In genomic region chr18:59358611-59359575, GRCh38 we compare ENCODE assay signal across 8 cellular contexts. TPM values are rescaled to one million over a fixed set of nuclear protein-coding genes. Genes with fewer than 3 reads are reported as not detected.
DNase-seq lines count a peak whose midpoint lies in the region; ATAC-seq and TF ChIP-seq lines count a peak whose summit lies in the region.

A gene with protein sequence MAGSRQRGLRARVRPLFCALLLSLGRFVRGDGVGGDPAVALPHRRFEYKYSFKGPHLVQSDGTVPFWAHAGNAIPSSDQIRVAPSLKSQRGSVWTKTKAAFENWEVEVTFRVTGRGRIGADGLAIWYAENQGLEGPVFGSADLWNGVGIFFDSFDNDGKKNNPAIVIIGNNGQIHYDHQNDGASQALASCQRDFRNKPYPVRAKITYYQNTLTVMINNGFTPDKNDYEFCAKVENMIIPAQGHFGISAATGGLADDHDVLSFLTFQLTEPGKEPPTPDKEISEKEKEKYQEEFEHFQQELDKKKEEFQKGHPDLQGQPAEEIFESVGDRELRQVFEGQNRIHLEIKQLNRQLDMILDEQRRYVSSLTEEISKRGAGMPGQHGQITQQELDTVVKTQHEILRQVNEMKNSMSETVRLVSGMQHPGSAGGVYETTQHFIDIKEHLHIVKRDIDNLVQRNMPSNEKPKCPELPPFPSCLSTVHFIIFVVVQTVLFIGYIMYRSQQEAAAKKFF (minus strand): TSS chr18:59359265. CDS start chr18:59359244, 21 bp downstream.

- H3K36me3 ChIP-seq in CD4-positive, alpha-beta memory T cell (ENCODE audit: insufficient read depth, low read length), result no peaks in the 10 kb centered on the region
- peaks cover 0 to 18% (median 15%) of the 10 kb centered on the region in 4 donors for H3K36me3 ChIP-seq in liver (ENCODE audit: control insufficient read depth in 4 of 4, insufficient read depth in 3 of 4, low read depth in 1 of 4, low read length in 3 of 4)

- intact Hi-C loops in CD4-positive, alpha-beta memory T cell (cut with micrococcal nuclease), result loop anchor here (1.0 to 5.0 kb wide), 5 partner anchors 8 to 687 kb away; partner anchors contain the start of genes MALT1, PMAIP1 and SEC11C
- intact Hi-C loops in activated CD4-positive, alpha-beta memory T cell treated with anti-CD3 and anti-CD28 coated beads for 36 hours (cut with micrococcal nuclease), result loop anchor here (1.0 to 10.0 kb wide), 7 partner anchors 18 to 688 kb away; partner anchors contain the start of genes MALT1, PMAIP1, RAX and SEC11C

- H3K27me3 ChIP-seq in CD4-positive, alpha-beta memory T cell (ENCODE audit: insufficient read depth, low read length), result no peaks in the 10 kb centered on the region
- H3K27me3 ChIP-seq in liver (ENCODE audit: control insufficient read depth in 4 of 4, insufficient read depth in 4 of 4, low read length in 3 of 4), result no peaks in the 10 kb centered on the region

- peaks cover 4 to 20% of the 10 kb centered on the region in 2 donors for H3K36me3 Mint-ChIP-seq in CD4-positive, alpha-beta memory T cell
- peaks cover 21% of the 10 kb centered on the region for H3K36me3 Mint-ChIP-seq in activated CD4-positive, alpha-beta memory T cell treated with anti-CD3 and anti-CD28 coated beads for 36 hours

- peaks cover 23 to 52% (median 35%) of the 10 kb centered on the region in 4 donors for H3K4me1 Mint-ChIP-seq in CD4-positive, alpha-beta memory T cell
- peaks cover 26% of the 10 kb centered on the region for H3K4me1 Mint-ChIP-seq in activated CD4-positive, alpha-beta memory T cell treated with anti-CD3 and anti-CD28 coated beads for 36 hours (ENCODE audit: low read depth)

- peaks cover 38% of the 10 kb centered on the region for H3K4me1 ChIP-seq in CD4-positive, alpha-beta memory T cell (ENCODE audit: insufficient read depth, low read length)
- H3K4me1 ChIP-seq in liver (ENCODE audit: control insufficient read depth in 4 of 4, insufficient read depth in 4 of 4, low read length in 3 of 4), result peaks cover 4 to 15% (median 7%) of the 10 kb centered on the region in 4 donors

- POLR2A ChIA-PET in CD4-positive, alpha-beta memory T cell (lab: Charles Lee; ENCODE audit: partially characterized antibody), result interaction anchor here (0.9 kb wide), 1 partner anchor 541 kb away, joined by 4 read pairs; the partner anchor contains the start of gene PMAIP1
- POLR2A ChIA-PET in activated CD4-positive, alpha-beta memory T cell treated with anti-CD3 and anti-CD28 coated beads for 36 hours (lab: Charles Lee), result interaction anchor here (0.6 to 1.6 kb wide), 7 partner anchors 13 to 687 kb away, joined by 3 to 7 read pairs (median 4); partner anchors contain the start of genes MALT1, PMAIP1 and SEC11C

- WGBS in liver, result under 1% methylated on average over 78 of the region's 78 CpGs

- peak within 1 kb of the TSS; percentile 95 for H3K27ac ChIP-seq in CD4-positive, alpha-beta memory T cell (ENCODE audit: low read depth, low read length)
- peak within 1 kb of the TSS; percentile 97 to 98 for H3K27ac ChIP-seq in liver (ENCODE audit: low read depth in 1 of 2, low read length in 2 of 2)

- peaks cover 0 to 2% of the 10 kb centered on the region in 2 donors for H3K27me3 Mint-ChIP-seq in CD4-positive, alpha-beta memory T cell
- H3K27me3 Mint-ChIP-seq in activated CD4-positive, alpha-beta memory T cell treated with anti-CD3 and anti-CD28 coated beads for 36 hours, result no peaks in the 10 kb centered on the region

- no peaks in the 10 kb centered on the region for H3K9me3 Mint-ChIP-seq in CD4-positive, alpha-beta memory T cell
- no peaks in the 10 kb centered on the region for H3K9me3 Mint-ChIP-seq in activated CD4-positive, alpha-beta memory T cell treated with anti-CD3 and anti-CD28 coated beads for 36 hours

- peak within 1 kb of the TSS; percentile 97 to 98 for H3K9ac ChIP-seq in liver (ENCODE audit: low read depth in 1 of 2, low read length in 2 of 2)

- H3K4me3 Mint-ChIP-seq in CD4-positive, alpha-beta memory T cell, result peak within 1 kb of the TSS; percentile 91 to 100 (median 98)
- H3K4me3 Mint-ChIP-seq in activated CD4-positive, alpha-beta memory T cell treated with anti-CD3 and anti-CD28 coated beads for 36 hours, result peak within 1 kb of the TSS; percentile 83

- no peak for TF ChIP-seq RAD21 in liver (IDR thresholded peaks at IDR 0.05)

- ATAC-seq in GM19455 (IDR thresholded peaks at IDR 0.05; ENCODE audit: unreplicated experiment), result peak; percentile 93

- H3K9me3 ChIP-seq in CD4-positive, alpha-beta memory T cell (ENCODE audit: control insufficient read depth in 1 of 2, low read length in 2 of 2), result no peaks in the 10 kb centered on the region
- no peaks in the 10 kb centered on the region for H3K9me3 ChIP-seq in liver (ENCODE audit: control insufficient read depth in 4 of 4, low read length in 3 of 4)

- peak within 1 kb of the TSS; percentile 76 to 92 for H3K4me3 ChIP-seq in CD4-positive, alpha-beta memory T cell (ENCODE audit: low read length in 2 of 2)
- H3K4me3 ChIP-seq in liver (ENCODE audit: low read depth in 1 of 3, low read length in 3 of 3), result peak within 1 kb of the TSS; percentile 80 to 99 (median 90)

- CTCF ChIA-PET in CD4-positive, alpha-beta memory T cell (lab: Charles Lee; ENCODE audit: partially characterized antibody), result interaction anchor here (0.9 to 1.7 kb wide), 3 partner anchors 43 to 273 kb away, joined by 3 to 6 read pairs (median 3); no protein-coding TSS in a partner anchor
- CTCF ChIA-PET in activated CD4-positive, alpha-beta memory T cell treated with anti-CD3 and anti-CD28 coated beads for 36 hours (lab: Charles Lee), result interaction anchor here (1.2 to 1.7 kb wide), 2 partner anchors 25 to 43 kb away, joined by 3 to 9 read pairs; no protein-coding TSS in a partner anchor

- DNase-seq in CD4-positive, alpha-beta memory T cell, result peak; percentile 85 to 88 (median 87)
- DNase-seq in HK-2 (ENCODE audit: unreplicated experiment) (peak; percentile 85), NCI-H82 treated with DMSO at 0.1 percent for 48 hours (lab: John Stamatoyannopoulos, UW; ENCODE audit: unreplicated experiment) (peak; percentile 65), dermis microvascular lymphatic vessel endothelial cell (ENCODE audit: low read depth in 2 of 2) (peak; percentile 79 to 95)
- DNase-seq in activated CD4-positive, alpha-beta memory T cell treated with anti-CD3 and anti-CD28 coated beads for 36 hours, result peak; percentile 97
- peak; percentile 96 for DNase-seq in stimulated activated CD4-positive, alpha-beta T cell treated with anti-CD3 and anti-CD28 coated beads, Interleukin-4, amount 100 ng/mL, for 1 hour

- peak within 1 kb of the TSS; percentile 91 to 99 (median 97) for H3K27ac Mint-ChIP-seq in CD4-positive, alpha-beta memory T cell
- H3K27ac Mint-ChIP-seq in activated CD4-positive, alpha-beta memory T cell treated with anti-CD3 and anti-CD28 coated beads for 36 hours, result peak within 1 kb of the TSS; percentile 94

- no peak for TF ChIP-seq CTCF in liver (IDR thresholded peaks at IDR 0.05; ENCODE audit: low read depth, low read length, missing input control)

TF ChIP-seq in liver, 16 proteins besides CTCF, POLR2A, EP300 and RAD21:
- TF ChIP-seq SP1 (IDR thresholded peaks at IDR 0.05) (peak; percentile 56), HNF4A (conservative IDR thresholded peaks at IDR 0.05) (peak in 1 of 2 donors; percentile 11), JUND (IDR thresholded peaks at IDR 0.05) (no peak), YY1 (IDR thresholded peaks at IDR 0.05) (peak; percentile 99), NR2F2 (IDR thresholded peaks at IDR 0.05) (peak; percentile 26)
- TF ChIP-seq, protein P1, sequence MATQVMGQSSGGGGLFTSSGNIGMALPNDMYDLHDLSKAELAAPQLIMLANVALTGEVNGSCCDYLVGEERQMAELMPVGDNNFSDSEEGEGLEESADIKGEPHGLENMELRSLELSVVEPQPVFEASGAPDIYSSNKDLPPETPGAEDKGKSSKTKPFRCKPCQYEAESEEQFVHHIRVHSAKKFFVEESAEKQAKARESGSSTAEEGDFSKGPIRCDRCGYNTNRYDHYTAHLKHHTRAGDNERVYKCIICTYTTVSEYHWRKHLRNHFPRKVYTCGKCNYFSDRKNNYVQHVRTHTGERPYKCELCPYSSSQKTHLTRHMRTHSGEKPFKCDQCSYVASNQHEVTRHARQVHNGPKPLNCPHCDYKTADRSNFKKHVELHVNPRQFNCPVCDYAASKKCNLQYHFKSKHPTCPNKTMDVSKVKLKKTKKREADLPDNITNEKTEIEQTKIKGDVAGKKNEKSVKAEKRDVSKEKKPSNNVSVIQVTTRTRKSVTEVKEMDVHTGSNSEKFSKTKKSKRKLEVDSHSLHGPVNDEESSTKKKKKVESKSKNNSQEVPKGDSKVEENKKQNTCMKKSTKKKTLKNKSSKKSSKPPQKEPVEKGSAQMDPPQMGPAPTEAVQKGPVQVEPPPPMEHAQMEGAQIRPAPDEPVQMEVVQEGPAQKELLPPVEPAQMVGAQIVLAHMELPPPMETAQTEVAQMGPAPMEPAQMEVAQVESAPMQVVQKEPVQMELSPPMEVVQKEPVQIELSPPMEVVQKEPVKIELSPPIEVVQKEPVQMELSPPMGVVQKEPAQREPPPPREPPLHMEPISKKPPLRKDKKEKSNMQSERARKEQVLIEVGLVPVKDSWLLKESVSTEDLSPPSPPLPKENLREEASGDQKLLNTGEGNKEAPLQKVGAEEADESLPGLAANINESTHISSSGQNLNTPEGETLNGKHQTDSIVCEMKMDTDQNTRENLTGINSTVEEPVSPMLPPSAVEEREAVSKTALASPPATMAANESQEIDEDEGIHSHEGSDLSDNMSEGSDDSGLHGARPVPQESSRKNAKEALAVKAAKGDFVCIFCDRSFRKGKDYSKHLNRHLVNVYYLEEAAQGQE (IDR thresholded peaks at IDR 0.05), result peak; percentile 56
TF ChIP-seq in liver: peak in this region for 5.

RNA-seq across cellular contexts. Expression of the gene that starts here (rescaled TPM):
- 10 to 100 TPM; 55.7 to 59.6 TPM for total RNA-seq in CD4-positive, alpha-beta memory T cell
- polyA plus RNA-seq in CD4-positive, alpha-beta memory T cell, result 10 to 100 TPM; 36.3 to 42.6 TPM
- 100 to 1,000 TPM; 155 to 158 TPM for total RNA-seq in activated CD4-positive, alpha-beta memory T cell treated with anti-CD3 and anti-CD28 coated beads for 36 hours
- total RNA-seq in dermis microvascular lymphatic vessel endothelial cell (80.4 and 92.5 TPM in 2 replicates), liver (100 to 1,000 TPM in 1 of 2 donors, 10 to 100 TPM in 1; 77.2 to 265 TPM)
- polyA plus RNA-seq in liver, result 100 to 1,000 TPM in 1 of 2 donors, 10 to 100 TPM in 1; 77.4 to 120 TPM

Comparison
In these comparisons a context has a peak if more than half of its experiments do, and no peak if none do; other contexts are left out.
1. Peak in every context shown above with its lines: DNase-seq, ATAC-seq, H3K4me3 ChIP-seq and H3K27ac ChIP-seq.